In genomic region chr22:45917146-45917545, GRCh38 we compare ENCODE assay signal across 17 cellular contexts. TPM values are rescaled to one million over a fixed set of nuclear protein-coding genes. Genes with fewer than 3 reads are reported as not detected.
DNase-seq lines count a peak whose midpoint lies in the region; ATAC-seq, FAIRE-seq and TF ChIP-seq lines count a peak whose summit lies in the region.
"Had no signal": no experiment of that assay in that cellular context is flagged by ENCODE, and none has a peak within 500 bp of the region (broad histone marks: within the 10 kb centered on the region; RNA-seq: fewer than 3 reads in every experiment).

No MANE protein-coding gene starts in this region.

- TF ChIP-seq POLR2A in breast epithelium (IDR thresholded peaks at IDR 0.05), result no peak

- H3K27me3 ChIP-seq in BLaER1 treated with 17β-estradiol and CSF1 and Interleukin-3, amounts not matched to agents 10 nM and 100 nM, result peaks cover 0 to 20% (median 0%) of the 10 kb centered on the region in 11 experiments; a peak in 6 of 22 replicates
- H3K27me3 ChIP-seq in breast epithelium, result no peaks in the 10 kb centered on the region
- H3K27me3 ChIP-seq: adrenal gland, vagina had no signal

- FAIRE-seq in kidney (lab: Jason Lieb, UNC), result no peak

- TF ChIP-seq CTCF in breast epithelium (IDR thresholded peaks at IDR 0.05) (no peak), kidney (IDR thresholded peaks at IDR 0.05; ENCODE audit: borderline replicate concordance, extremely low read depth, insufficient read depth) (no peak)

- ATAC-seq in HG03342 (IDR thresholded peaks at IDR 0.05; ENCODE audit: unreplicated experiment), result no peak

- intact Hi-C loops in breast epithelium (cut with DNase I; ENCODE audit: low total_unique reads) (no loop called here), kidney (cut with DNase I) (no loop called here)

- H3K27ac ChIP-seq in BLaER1 treated with 17β-estradiol and CSF1 and Interleukin-3, amounts not matched to agents 10 nM and 100 nM, result peak overlapping the region in 1 of 11 experiments; percentile 70; a peak in 1 of 22 replicates
- H3K27ac ChIP-seq in breast epithelium (no peak overlapping the region), kidney (ENCODE audit: low read depth in 2 of 2, low read length in 2 of 2) (no peak overlapping the region)
- H3K27ac ChIP-seq: adrenal gland, suprapubic skin, vagina had no signal

- H4K20me1 ChIP-seq in BLaER1 treated with 17β-estradiol and CSF1 and Interleukin-3, amounts not matched to agents 10 nM and 100 nM, result peaks cover 0 to 45% (median 20%) of the 10 kb centered on the region in 11 experiments; a peak in 16 of 22 replicates

- no peaks in the 10 kb centered on the region for H3K36me3 ChIP-seq in BLaER1 treated with 17β-estradiol and CSF1 and Interleukin-3, amounts not matched to agents 10 nM and 100 nM
- no peaks in the 10 kb centered on the region for H3K36me3 ChIP-seq in breast epithelium
- H3K36me3 ChIP-seq in kidney (ENCODE audit: control insufficient read depth in 1 of 2, insufficient read depth in 2 of 2, low read length in 2 of 2), result no peaks in the 10 kb centered on the region
- H3K36me3 ChIP-seq: adrenal gland, suprapubic skin, vagina had no signal

- no peak overlapping the region for H3K4me3 ChIP-seq in BLaER1 treated with 17β-estradiol and CSF1 and Interleukin-3, amounts not matched to agents 10 nM and 100 nM
- H3K4me3 ChIP-seq in breast epithelium (no peak overlapping the region), kidney (ENCODE audit: low read length in 2 of 2) (no peak overlapping the region)
- H3K4me3 ChIP-seq: adrenal gland, suprapubic skin, vagina had no signal

- peak overlapping the region in 9 of 11 experiments; percentile 96 to 100 (median 99); a peak in 15 of 22 replicates for H3K4me2 ChIP-seq in BLaER1 treated with 17β-estradiol and CSF1 and Interleukin-3, amounts not matched to agents 10 nM and 100 nM

- no peak overlapping the region for H3K9ac ChIP-seq in BLaER1 treated with 17β-estradiol and CSF1 and Interleukin-3, amounts not matched to agents 10 nM and 100 nM
- no peak overlapping the region for H3K9ac ChIP-seq in kidney (ENCODE audit: low read length in 2 of 2)

- DNase-seq in DMS53 treated with DMSO at 0.1 percent for 48 hours (lab: John Stamatoyannopoulos, UW; ENCODE audit: unreplicated experiment) (peak; percentile 29), NCI-H2171 (lab: John Stamatoyannopoulos, UW) (peak; percentile 68), SHP77 treated with DMSO at 0.1 percent for 48 hours (lab: John Stamatoyannopoulos, UW) (peak; percentile 68), breast epithelium (ENCODE audit: low spot score in 2 of 2) (no peak), kidney (no peak)
- DNase-seq: activated CD4-positive, alpha-beta T cell treated with anti-CD3 and anti-CD28 coated beads for 4 hours; activated gamma-delta T cell; adrenal gland; erythroblast; NCI-H526 treated with DMSO at 0.1 percent for 48 hours; stimulated activated CD4-positive, alpha-beta T cell treated with anti-CD3 and anti-CD28 coated beads, Interleukin-12 subunit alpha, Interleukin-12 subunit beta, amount 100 ng/mL, for 4 hours had no signal

- H3K9me3 ChIP-seq in BLaER1 treated with 17β-estradiol and CSF1 and Interleukin-3, amounts not matched to agents 10 nM and 100 nM (replicated peaks in 1 of 11), result peaks cover 7 to 15% (median 11%) of the 10 kb centered on the region in 11 experiments; a peak in 19 of 22 replicates
- H3K9me3 ChIP-seq in breast epithelium (no peaks in the 10 kb centered on the region), kidney (ENCODE audit: control insufficient read depth in 1 of 2, low read length in 2 of 2) (peaks cover 0 to 7% of the 10 kb centered on the region in 2 donors)
- H3K9me3 ChIP-seq: adrenal gland, suprapubic skin, vagina had no signal

- peaks cover 29 to 62% (median 52%) of the 10 kb centered on the region in 10 experiments for H3K4me1 ChIP-seq in BLaER1 treated with 17β-estradiol and CSF1 and Interleukin-3, amounts not matched to agents 10 nM and 100 nM
- H3K4me1 ChIP-seq in breast epithelium (peaks cover 0 to 6% of the 10 kb centered on the region in 2 donors), kidney (ENCODE audit: control insufficient read depth in 1 of 2, insufficient read depth in 1 of 2, low read depth in 1 of 2, low read length in 2 of 2) (no peaks in the 10 kb centered on the region)
- H3K4me1 ChIP-seq: adrenal gland had no signal

RNA-seq across cellular contexts. Expression of gene WNT7B, which starts 59.8 kb away (rescaled TPM):
- total RNA-seq in breast epithelium, result 1 to 10 TPM in 2 of 3 donors, not detected in 1; 2.2 to 2.9 TPM
- 1.6 TPM for total RNA-seq in kidney
- 2.4 TPM for polyA plus RNA-seq in kidney (ENCODE audit: insufficient read depth, low read depth, low replicate concordance)
- total RNA-seq: cardiac septum, mononuclear cell had no signal

Comparison
In these comparisons a context has a peak if more than half of its experiments do, and no peak if none do; other contexts are left out.
1. DNase-seq: peak in DMS53 treated with DMSO at 0.1 percent for 48 hours (single experiment), NCI-H2171 (single experiment) and SHP77 treated with DMSO at 0.1 percent for 48 hours (single experiment); none in breast epithelium (0 of 2) and kidney (single experiment).